In the genomic region with DNA sequence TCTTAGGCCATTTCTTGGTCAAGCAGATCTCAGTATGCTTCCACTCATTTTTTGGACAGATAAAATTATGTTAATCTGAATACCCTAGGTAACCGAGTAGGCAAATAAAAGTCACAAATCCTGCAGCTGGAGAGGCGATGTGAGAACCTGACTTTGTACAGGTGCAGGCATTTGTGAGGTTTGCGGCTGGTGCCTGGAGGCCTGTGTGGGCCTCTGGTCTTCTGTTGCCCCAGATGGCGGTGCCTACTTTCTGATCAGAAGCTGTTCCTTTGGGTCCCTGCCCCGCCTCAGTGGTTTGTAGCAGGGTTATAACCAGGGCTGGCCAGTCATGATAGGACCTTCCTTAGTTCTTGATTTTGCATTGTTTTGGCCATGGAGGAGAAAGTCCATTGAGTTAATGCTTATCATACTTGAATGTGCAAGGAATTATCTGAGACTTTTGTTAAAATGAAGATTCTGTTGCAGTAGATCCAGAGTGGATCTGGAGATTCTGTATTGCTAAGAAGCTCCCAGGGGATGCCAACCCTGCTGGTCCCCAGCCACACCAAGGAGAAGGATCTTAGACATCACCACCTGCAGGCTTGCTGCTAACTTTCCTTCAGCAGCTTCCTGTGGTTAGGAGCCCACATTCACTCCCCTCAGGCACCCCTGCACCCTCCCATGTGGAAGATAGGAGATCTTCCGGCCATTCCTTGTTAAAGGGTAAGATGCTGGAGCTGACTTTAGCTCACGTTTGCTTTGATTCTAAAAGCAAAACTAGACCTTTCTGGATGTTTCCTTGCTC, we compare ENCODE assay signal across 30 cellular contexts.
"Had no signal": no experiment of that assay in that cellular context is flagged by ENCODE, and none has a peak within 500 bp of the region (broad histone marks: within the 10 kb centered on the region; RNA-seq: fewer than 3 reads in every experiment).

No MANE protein-coding gene starts in this region.

- H3K4me3 Mint-ChIP-seq: activated CD4-positive, alpha-beta memory T cell treated with anti-CD3 and anti-CD28 coated beads for 36 hours; activated CD8-positive, alpha-beta memory T cell treated with anti-CD3 and anti-CD28 coated beads, Interleukin-2, amount 10 ng/mL, durations not matched to agents 7 days and 5 days; activated CD8-positive, alpha-beta T cell treated with anti-CD3 and anti-CD28 coated beads, Interleukin-2, amount 10 ng/mL, durations not matched to agents 7 days and 5 days; activated naive CD4-positive, alpha-beta T cell treated with anti-CD3 and anti-CD28 coated beads for 36 hours; activated naive CD4-positive, alpha-beta T cell treated with anti-CD3 and anti-CD28 coated beads, Interleukin-2, amount 50 U/mL, for 24 hours; activated naive CD8-positive, alpha-beta T cell treated with anti-CD3 and anti-CD28 coated beads for 36 hours; activated naive CD8-positive, alpha-beta T cell treated with anti-CD3 and anti-CD28 coated beads, Interleukin-2, amount 50 U/mL, for 24 hours; activated T-helper 1 cell treated with anti-CD3 and anti-CD28 coated beads, Interleukin-12 subunit alpha, Interleukin-12 subunit beta, Interleukin-2, Interleukin-4 antibody, amounts not matched to agents 30 ng/mL and 10 ng/mL and 1 ng/mL, durations not matched to agents 14 hours and 24 hours and 36 hours; endodermal cell; WTC11 had no signal

- H3K9me3 Mint-ChIP-seq: activated T-helper 1 cell treated with anti-CD3 and anti-CD28 coated beads, Interleukin-12 subunit alpha, Interleukin-12 subunit beta, Interleukin-2, Interleukin-4 antibody, amounts not matched to agents 30 ng/mL and 10 ng/mL and 1 ng/mL, durations not matched to agents 14 hours and 24 hours and 36 hours had no signal

- DNase-seq: activated CD4-positive, alpha-beta memory T cell treated with anti-CD3 and anti-CD28 coated beads for 36 hours; activated CD4-positive, alpha-beta T cell treated with anti-CD3 and anti-CD28 coated beads for 1 hour; activated CD4-positive, alpha-beta T cell treated with anti-CD3 and anti-CD28 coated beads for 48 hours; activated CD8-positive, alpha-beta memory T cell treated with anti-CD3 and anti-CD28 coated beads, Interleukin-2, amount 10 ng/mL, durations not matched to agents 7 days and 5 days; activated CD8-positive, alpha-beta memory T cell treated with anti-CD3 and anti-CD28 coated beads, Interleukin-2, amount 50 U/mL, for 4 hours; activated CD8-positive, alpha-beta T cell treated with anti-CD3 and anti-CD28 coated beads, Interleukin-2, amount 10 ng/mL, durations not matched to agents 7 days and 5 days; activated effector memory CD4-positive, alpha-beta T cell treated with anti-CD3 and anti-CD28 coated beads, Interleukin-2, amount 50 U/mL, for 16 hours; activated naive CD4-positive, alpha-beta T cell treated with anti-CD3 and anti-CD28 coated beads for 36 hours; activated naive CD8-positive, alpha-beta T cell treated with anti-CD3 and anti-CD28 coated beads for 36 hours; activated naive CD8-positive, alpha-beta T cell treated with anti-CD3 and anti-CD28 coated beads, Interleukin-2, amount 50 U/mL, for 24 hours; activated T-cell treated with anti-CD3 and anti-CD28 coated beads, Interleukin-2, amount 50 U/mL, for 1 hour; activated T-cell treated with anti-CD3 and anti-CD28 coated beads, Interleukin-2, amount 50 U/mL, for 48 hours; adrenal gland; aorta; body of pancreas; central memory CD4-positive, alpha-beta T cell; cerebellar nuclear complex; colonic mucosa; effector memory CD4-positive, alpha-beta T cell; endodermal cell; foreskin fibroblast; hippocampal formation; T-helper 2 cell had no signal

- H3K27ac ChIP-seq: adrenal gland, body of pancreas, breast epithelium, cardiac muscle cell, colonic mucosa had no signal

- H3K4me3 ChIP-seq: adrenal gland, body of pancreas, breast epithelium, cardiac muscle cell, colonic mucosa had no signal

- H3K27me3 Mint-ChIP-seq: activated CD4-positive, alpha-beta memory T cell treated with anti-CD3 and anti-CD28 coated beads for 36 hours; activated CD8-positive, alpha-beta memory T cell treated with anti-CD3 and anti-CD28 coated beads, Interleukin-2, amount 10 ng/mL, durations not matched to agents 7 days and 5 days; activated naive CD4-positive, alpha-beta T cell treated with anti-CD3 and anti-CD28 coated beads, Interleukin-2, amount 50 U/mL, for 24 hours; activated naive CD8-positive, alpha-beta T cell treated with anti-CD3 and anti-CD28 coated beads, Interleukin-2, amount 50 U/mL, for 24 hours had no signal

- H3K4me1 ChIP-seq: adrenal gland, body of pancreas, breast epithelium, colonic mucosa had no signal

- ATAC-seq: activated CD8-positive, alpha-beta memory T cell treated with anti-CD3 and anti-CD28 coated beads, Interleukin-2, amount 10 ng/mL, durations not matched to agents 7 days and 5 days; activated CD8-positive, alpha-beta T cell treated with anti-CD3 and anti-CD28 coated beads, Interleukin-2, amount 10 ng/mL, durations not matched to agents 7 days and 5 days; activated naive CD8-positive, alpha-beta T cell treated with anti-CD3 and anti-CD28 coated beads, Interleukin-2, amount 50 U/mL, for 24 hours; body of pancreas; esophagus mucosa; WTC11 had no signal

- H3K27me3 ChIP-seq: adrenal gland, body of pancreas, breast epithelium, cardiac muscle cell, colonic mucosa had no signal

- H3K4me1 Mint-ChIP-seq: activated CD8-positive, alpha-beta memory T cell treated with anti-CD3 and anti-CD28 coated beads, Interleukin-2, amount 10 ng/mL, durations not matched to agents 7 days and 5 days; activated naive CD4-positive, alpha-beta T cell treated with anti-CD3 and anti-CD28 coated beads, Interleukin-2, amount 50 U/mL, for 24 hours; activated naive CD8-positive, alpha-beta T cell treated with anti-CD3 and anti-CD28 coated beads, Interleukin-2, amount 50 U/mL, for 24 hours had no signal

- H3K9me3 ChIP-seq: adrenal gland, body of pancreas, breast epithelium, colonic mucosa had no signal

- H3K27ac Mint-ChIP-seq: activated CD4-positive, alpha-beta memory T cell treated with anti-CD3 and anti-CD28 coated beads for 36 hours; activated CD8-positive, alpha-beta memory T cell treated with anti-CD3 and anti-CD28 coated beads, Interleukin-2, amount 10 ng/mL, durations not matched to agents 7 days and 5 days; activated CD8-positive, alpha-beta T cell treated with anti-CD3 and anti-CD28 coated beads, Interleukin-2, amount 10 ng/mL, durations not matched to agents 7 days and 5 days; activated naive CD4-positive, alpha-beta T cell treated with anti-CD3 and anti-CD28 coated beads for 36 hours; activated naive CD4-positive, alpha-beta T cell treated with anti-CD3 and anti-CD28 coated beads, Interleukin-2, amount 50 U/mL, for 24 hours; activated naive CD8-positive, alpha-beta T cell treated with anti-CD3 and anti-CD28 coated beads for 36 hours; activated naive CD8-positive, alpha-beta T cell treated with anti-CD3 and anti-CD28 coated beads, Interleukin-2, amount 50 U/mL, for 24 hours; activated T-helper 1 cell treated with anti-CD3 and anti-CD28 coated beads, Interleukin-12 subunit alpha, Interleukin-12 subunit beta, Interleukin-2, Interleukin-4 antibody, amounts not matched to agents 30 ng/mL and 10 ng/mL and 1 ng/mL, durations not matched to agents 14 hours and 24 hours and 36 hours; activated T-helper 2 cell treated with anti-CD3 and anti-CD28 coated beads, Interferon-gamma antibody, Interleukin-2, Interleukin-4, amounts not matched to agents 10 μg/mL and 5 μg/mL and 100 μg/mL, durations not matched to agents 14 hours and 24 hours and 36 hours; endodermal cell; WTC11 had no signal

- H3K36me3 ChIP-seq: adrenal gland, breast epithelium, cardiac muscle cell, colonic mucosa had no signal
